8 cellular contexts compared by ENCODE assay signal in genomic region chr2:135797497-135798274, GRCh38. TPM values are rescaled to one million over a fixed set of nuclear protein-coding genes. Genes with fewer than 3 reads are reported as not detected.
A peak's percentile ranks its signal among the peaks of the same experiment; 100 is the strongest.
DNase-seq lines count a peak whose midpoint lies in the region; ATAC-seq and TF ChIP-seq lines count a peak whose summit lies in the region.

No MANE protein-coding gene starts in this region.

- no peak overlapping the region for H3K9ac ChIP-seq in PC-3 (ENCODE audit: low read length)

- H3K27me3 ChIP-seq in Caco-2 (replicated peaks; ENCODE audit: control insufficient read depth, insufficient read depth, low read length) (no peaks in the 10 kb centered on the region), PC-3 (ENCODE audit: low read length) (no peaks in the 10 kb centered on the region)

- intact Hi-C loops in Caco-2 (cut with micrococcal nuclease; ENCODE audit: unreplicated experiment) (loop anchor here (1.0 to 10.0 kb wide), 2 partner anchors 587 to 808 kb away; no protein-coding TSS in a partner anchor), PC-3 (cut with micrococcal nuclease) (loop anchor here (1.0 kb wide), 1 partner anchor 808 kb away; no protein-coding TSS in a partner anchor)

- peak; percentile 73 for TF ChIP-seq RAD21 in Ishikawa (IDR thresholded peaks at IDR 0.05; ENCODE audit: low read depth)

- POLR2A ChIA-PET in Caco-2 (lab: Charles Lee): no interaction called here
- POLR2A ChIA-PET in PC-3 (lab: Charles Lee; ENCODE audit: unreplicated experiment): no interaction called here

- H3K79me2 ChIP-seq in PC-3 (ENCODE audit: low read length): no peaks in the 10 kb centered on the region

- no peak overlapping the region for H3K4me2 ChIP-seq in PC-3 (ENCODE audit: low read length)

- H2AFZ ChIP-seq in PC-3 (ENCODE audit: low read length): peak overlapping the region; percentile 47; the same call in 1 of the 2 replicates

- H3K4me1 ChIP-seq in Caco-2 (no peaks in the 10 kb centered on the region), PC-3 (ENCODE audit: insufficient read depth, low read length) (no peaks in the 10 kb centered on the region)

- no peaks in the 10 kb centered on the region for H3F3A ChIP-seq in PC-3 (ENCODE audit: low read length, unreplicated experiment)

- no peaks in the 10 kb centered on the region for H3K27me3 Mint-ChIP-seq in Caco-2 (ENCODE audit: insufficient read depth, unreplicated experiment)
- peaks cover 0 to 4% of the 10 kb centered on the region in 2 donors for H3K27me3 Mint-ChIP-seq in natural killer cell treated with Interleukin-12 subunit alpha and Interleukin-12 subunit beta and Interleukin-15 and Interleukin-18, amount 100 ng/mL, for 72 hours

- H3K9me3 Mint-ChIP-seq in Caco-2 (ENCODE audit: unreplicated experiment): no peaks in the 10 kb centered on the region
- H3K9me3 Mint-ChIP-seq in natural killer cell treated with Interleukin-12 subunit alpha and Interleukin-12 subunit beta and Interleukin-15 and Interleukin-18, amount 100 ng/mL, for 72 hours: peaks cover 3% of the 10 kb centered on the region

- H3K36me3 Mint-ChIP-seq in Caco-2 (ENCODE audit: insufficient read depth, unreplicated experiment): no peaks in the 10 kb centered on the region
- H3K36me3 Mint-ChIP-seq in natural killer cell treated with Interleukin-12 subunit alpha and Interleukin-12 subunit beta and Interleukin-15 and Interleukin-18, amount 100 ng/mL, for 72 hours: peaks cover 7% of the 10 kb centered on the region

- H3K4me3 Mint-ChIP-seq in Caco-2 (ENCODE audit: unreplicated experiment): no peak overlapping the region
- no peak overlapping the region for H3K4me3 Mint-ChIP-seq in natural killer cell treated with Interleukin-12 subunit alpha and Interleukin-12 subunit beta and Interleukin-15 and Interleukin-18, amount 100 ng/mL, for 72 hours

- H3K36me3 ChIP-seq in Caco-2 (ENCODE audit: control insufficient read depth, insufficient read depth, low read length) (no peaks in the 10 kb centered on the region), PC-3 (ENCODE audit: low read depth, low read length) (no peaks in the 10 kb centered on the region)

- no peaks in the 10 kb centered on the region for H3K9me2 ChIP-seq in PC-3 (replicated peaks; ENCODE audit: low read length)

- H3K4me3 ChIP-seq in Caco-2 (ENCODE audit: low read depth, low read length): no peak overlapping the region
- H3K4me3 ChIP-seq in PC-3 (ENCODE audit: low read length): no peak overlapping the region

- H3K4me1 Mint-ChIP-seq in Caco-2 (ENCODE audit: low read depth, unreplicated experiment): no peaks in the 10 kb centered on the region
- H3K4me1 Mint-ChIP-seq in natural killer cell treated with Interleukin-12 subunit alpha and Interleukin-12 subunit beta and Interleukin-15 and Interleukin-18, amount 100 ng/mL, for 72 hours (ENCODE audit: low read depth in 2 of 2): peaks cover 7 to 15% of the 10 kb centered on the region in 2 donors

- peak; percentile 91 to 95 for TF ChIP-seq CTCF in Caco-2 (IDR thresholded peaks at IDR 0.05; ENCODE audit: insufficient read depth in 1 of 2, low read depth in 1 of 2, low read length in 1 of 2, severe bottlenecking in 1 of 2, unreplicated experiment in 1 of 2)
- TF ChIP-seq CTCF in PC-3 (conservative IDR thresholded peaks at IDR 0.05; ENCODE audit: low read depth, low read length): peak; percentile 95

- H3K9me3 ChIP-seq in Caco-2 (peaks cover 17% of the 10 kb centered on the region), PC-3 (ENCODE audit: low read length) (no peaks in the 10 kb centered on the region)

- TF ChIP-seq EP300 in Ishikawa (IDR thresholded peaks at IDR 0.05; ENCODE audit: borderline replicate concordance): no peak

- ATAC-seq in GM21447 (IDR thresholded peaks at IDR 0.05; ENCODE audit: unreplicated experiment) (peak; percentile 56), PC-3 (peak; percentile 94), esophagus mucosa (peak; percentile 92)
- peak; percentile 73 to 82 for ATAC-seq in natural killer cell treated with Interleukin-12 subunit alpha and Interleukin-12 subunit beta and Interleukin-15 and Interleukin-18, amount 100 ng/mL, for 72 hours

- H4K20me1 ChIP-seq in PC-3 (ENCODE audit: low read length): no peaks in the 10 kb centered on the region

- CTCF ChIA-PET in Caco-2 (lab: Charles Lee): interaction anchor here (0.5 to 2.2 kb wide), 7 partner anchors 9 to 809 kb away, joined by 3 to 14 read pairs (median 3); no protein-coding TSS in a partner anchor
- CTCF ChIA-PET in PC-3 (lab: Charles Lee): interaction anchor here (0.5 to 1.1 kb wide), 6 partner anchors 53 to 809 kb away, joined by 3 to 7 read pairs (median 4); no protein-coding TSS in a partner anchor

- H3K27ac Mint-ChIP-seq in Caco-2 (ENCODE audit: unreplicated experiment): peak overlapping the region; percentile 11
- no peak overlapping the region for H3K27ac Mint-ChIP-seq in natural killer cell treated with Interleukin-12 subunit alpha and Interleukin-12 subunit beta and Interleukin-15 and Interleukin-18, amount 100 ng/mL, for 72 hours

- H3K27ac ChIP-seq in PC-3 (ENCODE audit: low read length): no peak overlapping the region

- peak; percentile 74 to 80 for DNase-seq in Caco-2
- peak; percentile 79 for DNase-seq in PC-3
- peak; percentile 74 for DNase-seq in activated T-cell treated with anti-CD3 and anti-CD28 coated beads for 4 hours
- DNase-seq in natural killer cell treated with Interleukin-12 subunit alpha and Interleukin-12 subunit beta and Interleukin-15 and Interleukin-18, amount 100 ng/mL, for 72 hours (ENCODE audit: low spot score): peak; percentile 82
- DNase-seq in stimulated activated naive CD4-positive, alpha-beta T cell treated with Interleukin-2 at 50 U/mL for 16 hours (lab: John Stamatoyannopoulos, UW): peak; percentile 79

- BruUV-seq in Caco-2 (replicated peaks; lab: Mats Ljungman, UMichigan) (no TSS peak), PC-3 (replicated peaks; lab: Mats Ljungman, UMichigan) (no TSS peak)

TF ChIP-seq in Ishikawa, 13 proteins besides CTCF, POLR2A, EP300 and RAD21:
- TF ChIP-seq TEAD4 (IDR thresholded peaks at IDR 0.05) (no peak), MAX (IDR thresholded peaks at IDR 0.05) (peak; percentile 72), USF1 (IDR thresholded peaks at IDR 0.05) (no peak)

RNA-seq across cellular contexts. Expression of gene LCT, which starts 39.3 kb away (rescaled TPM):
- total RNA-seq in Caco-2 (2022) (0.82 and 1.5 TPM in 2 replicates), PC-3 (2014; rRNA removed) (not detected in 2 replicates), esophagus mucosa (not detected)
- under 1 TPM; 0.33 to 0.50 TPM for total RNA-seq in natural killer cell treated with Interleukin-12 subunit alpha and Interleukin-12 subunit beta and Interleukin-15 and Interleukin-18, amount 100 ng/mL, for 72 hours

RNA-seq across cellular contexts. Expression of gene UBXN4, which starts 56.0 kb away (rescaled TPM):
- total RNA-seq in Caco-2 (2022) (98.1 and 99.3 TPM in 2 replicates), PC-3 (2014; rRNA removed) (38.3 and 42.0 TPM in 2 replicates), esophagus mucosa (52.4 TPM)
- total RNA-seq in natural killer cell treated with Interleukin-12 subunit alpha and Interleukin-12 subunit beta and Interleukin-15 and Interleukin-18, amount 100 ng/mL, for 72 hours: 100 to 1,000 TPM; 123 to 138 TPM
